Comparison of ENCODE assay signal across 17 cellular contexts in the genomic region with DNA sequence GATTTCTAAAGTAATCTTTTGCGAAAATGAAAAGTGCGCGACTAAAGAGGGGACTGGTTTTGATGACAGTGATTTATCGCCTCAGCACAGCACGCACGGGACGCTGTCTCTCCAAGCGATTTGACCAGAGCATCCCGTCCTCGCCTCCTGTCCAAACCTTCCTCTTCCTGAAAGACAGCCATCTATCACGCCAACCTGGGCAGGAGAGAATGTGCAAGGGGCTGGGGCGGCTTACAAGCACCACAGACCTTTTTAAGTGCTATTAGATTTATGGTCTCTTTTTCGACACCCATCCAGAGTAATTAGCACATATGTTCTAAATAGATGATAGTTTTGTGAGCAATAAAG. TPM values are rescaled to one million over a fixed set of nuclear protein-coding genes. Genes with fewer than 3 reads are reported as not detected.
DNase-seq lines count a peak whose midpoint lies in the region; ATAC-seq and TF ChIP-seq lines count a peak whose summit lies in the region.
"Had no signal": no experiment of that assay in that cellular context is flagged by ENCODE, and none has a peak within 500 bp of the region (broad histone marks: within the 10 kb centered on the region; RNA-seq: fewer than 3 reads in every experiment).

No MANE protein-coding gene starts in this region.

- no peaks in the 10 kb centered on the region for H3K27me3 ChIP-seq in adrenal gland
- peaks cover 100% of the 10 kb centered on the region for H3K27me3 ChIP-seq in iPS-18a (ENCODE audit: control insufficient read depth, insufficient read depth, low read length)

- H3K4me3 Mint-ChIP-seq in activated CD4-positive, alpha-beta T cell treated with anti-CD3 and anti-CD28 coated beads, Interleukin-2, amount 10 ng/mL, durations not matched to agents 7 days and 5 days, result peak overlapping the region; percentile 22
- no peak overlapping the region for H3K4me3 Mint-ChIP-seq in activated CD4-positive, alpha-beta T cell treated with anti-CD3 and anti-CD28 coated beads for 36 hours

- H3K27ac ChIP-seq in adrenal gland, result peak overlapping the region in 4 of 5 donors; percentile 22 to 89 (median 65)
- no peak overlapping the region for H3K27ac ChIP-seq in iPS-18a (ENCODE audit: low read length)
- H3K27ac ChIP-seq: body of pancreas had no signal

- DNase-seq in activated CD4-positive, alpha-beta T cell treated with anti-CD3 and anti-CD28 coated beads, Interleukin-2, amount 10 ng/mL, durations not matched to agents 7 days and 5 days, result no peak
- no peak for DNase-seq in activated CD4-positive, alpha-beta T cell treated with anti-CD3 and anti-CD28 coated beads for 36 hours
- no peak for DNase-seq in adrenal gland
- DNase-seq in retinal pigment epithelial cell (ENCODE audit: low read depth), result no peak
- DNase-seq in NOMO-1 treated with DMSO at 0.1 percent for 48 hours (lab: John Stamatoyannopoulos, UW; ENCODE audit: unreplicated experiment), result no peak
- no peak for DNase-seq in foreskin fibroblast
- DNase-seq: activated CD8-positive, alpha-beta memory T cell treated with anti-CD3 and anti-CD28 coated beads for 24 hours; body of pancreas; effector CD4-positive, alpha-beta T cell; NCI-H1694 treated with DMSO at 0.1 percent for 48 hours; NCI-H446; sigmoid colon; stimulated activated CD4-positive, alpha-beta T cell treated with anti-CD3 and anti-CD28 coated beads, Interleukin-4, amount 100 ng/mL, for 1 hour had no signal

- H3K9me3 ChIP-seq in adrenal gland (replicated peaks in 1 of 3), result no peaks in the 10 kb centered on the region
- no peaks in the 10 kb centered on the region for H3K9me3 ChIP-seq in iPS-18a (ENCODE audit: control insufficient read depth, low read depth, low read length)
- H3K9me3 ChIP-seq: body of pancreas, sigmoid colon had no signal

- TF ChIP-seq CTCF in adrenal gland (IDR thresholded peaks at IDR 0.05) (no peak), retinal pigment epithelial cell (conservative IDR thresholded peaks at IDR 0.05; ENCODE audit: low read depth, low read length) (no peak), foreskin fibroblast (IDR thresholded peaks at IDR 0.05; ENCODE audit: low read depth, low read length) (no peak)

- intact Hi-C loops in activated CD4-positive, alpha-beta T cell treated with anti-CD3 and anti-CD28 coated beads for 36 hours (cut with DNase I, micrococcal nuclease), result loop anchor here (1.0 to 10.0 kb wide), 4 partner anchors 13 to 1041 kb away; partner anchors contain the start of genes KIAA0825 (in 1 of the 2) and SLF1 (in 1 of the 2)
- intact Hi-C loops in adrenal gland (cut with DNase I), result loop anchor here (10.0 kb wide), 1 partner anchor 169 kb away; no protein-coding TSS in a partner anchor

- H3K4me1 ChIP-seq in adrenal gland (replicated peaks in 1 of 2) (peaks cover 0 to 25% of the 10 kb centered on the region in 2 donors), iPS-18a (ENCODE audit: control insufficient read depth, low read depth, low read length) (peaks cover 37% of the 10 kb centered on the region)

- no peak overlapping the region for H3K9ac ChIP-seq in iPS-18a (ENCODE audit: low read length)

- peak overlapping the region; percentile 66 for H3K27ac Mint-ChIP-seq in activated CD4-positive, alpha-beta T cell treated with anti-CD3 and anti-CD28 coated beads, Interleukin-2, amount 10 ng/mL, durations not matched to agents 7 days and 5 days
- no peak overlapping the region for H3K27ac Mint-ChIP-seq in activated CD4-positive, alpha-beta T cell treated with anti-CD3 and anti-CD28 coated beads for 36 hours
- H3K27ac Mint-ChIP-seq: CD14-positive monocyte had no signal

- H3K4me3 ChIP-seq in adrenal gland (peak overlapping the region in 1 of 4 donors; percentile 33), iPS-18a (ENCODE audit: low read length) (peak overlapping the region; percentile 54), retinal pigment epithelial cell (ENCODE audit: low read length) (peak overlapping the region; percentile 55), foreskin fibroblast (ENCODE audit: low read depth in 1 of 2, low read length in 2 of 2) (no peak overlapping the region)
- H3K4me3 ChIP-seq: body of pancreas, sigmoid colon had no signal

- 55 to 81% (median 59%) methylated on average over 13 of the region's 13 CpGs for WGBS in adrenal gland, 4 donors

- peaks cover 96% of the 10 kb centered on the region for H3K27me3 Mint-ChIP-seq in activated CD4-positive, alpha-beta T cell treated with anti-CD3 and anti-CD28 coated beads, Interleukin-2, amount 10 ng/mL, durations not matched to agents 7 days and 5 days
- peaks cover 83% of the 10 kb centered on the region for H3K27me3 Mint-ChIP-seq in activated CD4-positive, alpha-beta T cell treated with anti-CD3 and anti-CD28 coated beads for 36 hours

- no peaks in the 10 kb centered on the region for H3K36me3 Mint-ChIP-seq in activated CD4-positive, alpha-beta T cell treated with anti-CD3 and anti-CD28 coated beads, Interleukin-2, amount 10 ng/mL, durations not matched to agents 7 days and 5 days (ENCODE audit: low read depth)
- no peaks in the 10 kb centered on the region for H3K36me3 Mint-ChIP-seq in activated CD4-positive, alpha-beta T cell treated with anti-CD3 and anti-CD28 coated beads for 36 hours (ENCODE audit: low read depth)

- CTCF ChIA-PET in activated CD4-positive, alpha-beta T cell treated with anti-CD3 and anti-CD28 coated beads, Interleukin-2, amount 10 ng/mL, durations not matched to agents 7 days and 5 days (lab: Charles Lee), result no interaction called here
- CTCF ChIA-PET in activated CD4-positive, alpha-beta T cell treated with anti-CD3 and anti-CD28 coated beads for 36 hours (lab: Charles Lee), result interaction anchor here (0.9 to 1.2 kb wide), 2 partner anchors 31 to 34 kb away, joined by 3 read pairs; no protein-coding TSS in a partner anchor

- TF ChIP-seq POLR2A in adrenal gland (IDR thresholded peaks at IDR 0.05), result no peak

- no peak for ATAC-seq in activated CD4-positive, alpha-beta T cell treated with anti-CD3 and anti-CD28 coated beads for 36 hours
- ATAC-seq in HG02840 (IDR thresholded peaks at IDR 0.05; ENCODE audit: low FRiP score, unreplicated experiment), result no peak
- ATAC-seq: body of pancreas had no signal

- H3K4me1 Mint-ChIP-seq in activated CD4-positive, alpha-beta T cell treated with anti-CD3 and anti-CD28 coated beads, Interleukin-2, amount 10 ng/mL, durations not matched to agents 7 days and 5 days, result peaks cover 14% of the 10 kb centered on the region
- peaks cover 27% of the 10 kb centered on the region for H3K4me1 Mint-ChIP-seq in activated CD4-positive, alpha-beta T cell treated with anti-CD3 and anti-CD28 coated beads for 36 hours

- no peaks in the 10 kb centered on the region for H3K36me3 ChIP-seq in adrenal gland (replicated peaks in 1 of 2)
- H3K36me3 ChIP-seq in iPS-18a (ENCODE audit: control insufficient read depth, low read depth, low read length), result no peaks in the 10 kb centered on the region
- H3K36me3 ChIP-seq: sigmoid colon had no signal

- POLR2A ChIA-PET in activated CD4-positive, alpha-beta T cell treated with anti-CD3 and anti-CD28 coated beads, Interleukin-2, amount 10 ng/mL, durations not matched to agents 7 days and 5 days (lab: Charles Lee), result no interaction called here
- POLR2A ChIA-PET in activated CD4-positive, alpha-beta T cell treated with anti-CD3 and anti-CD28 coated beads for 36 hours (lab: Charles Lee), result no interaction called here

- H3K9me3 Mint-ChIP-seq in activated CD4-positive, alpha-beta T cell treated with anti-CD3 and anti-CD28 coated beads, Interleukin-2, amount 10 ng/mL, durations not matched to agents 7 days and 5 days, result no peaks in the 10 kb centered on the region
- peaks cover 1% of the 10 kb centered on the region for H3K9me3 Mint-ChIP-seq in activated CD4-positive, alpha-beta T cell treated with anti-CD3 and anti-CD28 coated beads for 36 hours (ENCODE audit: low read depth)

RNA-seq across cellular contexts. Expression of gene NR2F1-AS1, which starts 7.4 kb away (rescaled TPM):
- total RNA-seq in activated CD4-positive, alpha-beta T cell treated with anti-CD3 and anti-CD28 coated beads, Interleukin-2, amount 10 ng/mL, durations not matched to agents 7 days and 5 days, result not detected
- total RNA-seq in activated CD4-positive, alpha-beta T cell treated with anti-CD3 and anti-CD28 coated beads for 36 hours, result not detected
- total RNA-seq in adrenal gland, result 10 to 100 TPM; 13.2 to 42.0 (median 25.7) TPM
- 100 to 1,000 TPM in 1 of 3 donors, 10 to 100 TPM in 2; 20.8 to 107 (median 62.1) TPM for polyA plus RNA-seq in adrenal gland
- total RNA-seq: OCI-LY7 had no signal
- polyA plus RNA-seq: CD14-positive monocyte had no signal

RNA-seq across cellular contexts. Expression of gene NR2F1, which starts 9.4 kb away (rescaled TPM):
- total RNA-seq in activated CD4-positive, alpha-beta T cell treated with anti-CD3 and anti-CD28 coated beads, Interleukin-2, amount 10 ng/mL, durations not matched to agents 7 days and 5 days, result not detected
- not detected for total RNA-seq in activated CD4-positive, alpha-beta T cell treated with anti-CD3 and anti-CD28 coated beads for 36 hours
- 100 to 1,000 TPM in 3 of 8 donors, 10 to 100 TPM in 5; 50.1 to 195 (median 89.3) TPM for total RNA-seq in adrenal gland
- 10 to 100 TPM; 22.4 to 64.4 (median 42.2) TPM for polyA plus RNA-seq in adrenal gland
- total RNA-seq: OCI-LY7 had no signal
- polyA plus RNA-seq: CD14-positive monocyte had no signal

Comparison
In these comparisons a context has a peak if more than half of its experiments do, and no peak if none do; other contexts are left out.
1. H3K4me3 ChIP-seq: peak in iPS-18a (single experiment) and retinal pigment epithelial cell (single experiment); none in foreskin fibroblast (0 of 2).
2. RNA of gene NR2F1-AS1, which starts 7.4 kb away (total RNA-seq): 13.2 to 42.0 TPM in adrenal gland; not detected in activated CD4-positive, alpha-beta T cell treated with anti-CD3 and anti-CD28 coated beads for 36 hours and not detected in activated CD4-positive, alpha-beta T cell treated with anti-CD3 and anti-CD28 coated beads, Interleukin-2, amount 10 ng/mL, durations not matched to agents 7 days and 5 days; every median in the first group is over 10 times any median in the second.
3. RNA of gene NR2F1, which starts 9.4 kb away (total RNA-seq): 50.1 to 195 TPM in adrenal gland; not detected in activated CD4-positive, alpha-beta T cell treated with anti-CD3 and anti-CD28 coated beads for 36 hours and not detected in activated CD4-positive, alpha-beta T cell treated with anti-CD3 and anti-CD28 coated beads, Interleukin-2, amount 10 ng/mL, durations not matched to agents 7 days and 5 days; every median in the first group is over 10 times any median in the second.